In genomic region chr12:95337176-95337575, GRCh38 we compare ENCODE assay signal across 16 cellular contexts.
A peak's percentile ranks its signal among the peaks of the same experiment; 100 is the strongest.
DNase-seq lines count a peak whose midpoint lies in the region; FAIRE-seq and TF ChIP-seq lines count a peak whose summit lies in the region.
"Had no signal": no experiment of that assay in that cellular context is flagged by ENCODE, and none has a peak within 500 bp of the region (broad histone marks: within the 10 kb centered on the region; RNA-seq: fewer than 3 reads in every experiment).

No MANE protein-coding gene starts in this region.

- no peaks in the 10 kb centered on the region for H4K20me1 ChIP-seq in DOHH2 (ENCODE audit: control insufficient read depth, insufficient read depth, low read depth, low read length)

- H3K4me2 ChIP-seq in DOHH2 (ENCODE audit: low read length): peak overlapping the region; percentile 81
- H3K4me2 ChIP-seq: KMS-11 had no signal

- whole genome bisulfite sequencing in sigmoid colon, 2 donors: 80 to 87% methylated on average over 5 of the region's 5 CpGs

- no peaks in the 10 kb centered on the region for H3K27me3 ChIP-seq in DOHH2 (ENCODE audit: control insufficient read depth, low read length)
- no peaks in the 10 kb centered on the region for H3K27me3 ChIP-seq in adipocyte (replicated peaks; ENCODE audit: control insufficient read depth, insufficient read depth, low read length)
- no peaks in the 10 kb centered on the region for H3K27me3 ChIP-seq in sigmoid colon
- H3K27me3 ChIP-seq: Peyer's patch had no signal

- TF ChIP-seq POLR2A in sigmoid colon (IDR thresholded peaks at IDR 0.05): no peak

- H3K9me3 ChIP-seq in DOHH2 (ENCODE audit: control insufficient read depth, insufficient read depth, low read length): no peaks in the 10 kb centered on the region
- H3K9me3 ChIP-seq in adipocyte (ENCODE audit: control insufficient read depth, low read length): peaks cover 5% of the 10 kb centered on the region
- H3K9me3 ChIP-seq in sigmoid colon: no peaks in the 10 kb centered on the region
- H3K9me3 ChIP-seq: Peyer's patch, SK-N-SH had no signal

- H3K9ac ChIP-seq in adipocyte (ENCODE audit: low read length): no peak overlapping the region
- H3K9ac ChIP-seq: KMS-11, SK-N-SH had no signal

- H3K36me3 ChIP-seq in DOHH2 (ENCODE audit: control insufficient read depth, low read length) (peaks cover 6% of the 10 kb centered on the region; the same call in 1 of the 2 replicates), adipocyte (ENCODE audit: control insufficient read depth, insufficient read depth, low read length, severe bottlenecking) (no peaks in the 10 kb centered on the region), sigmoid colon (no peaks in the 10 kb centered on the region)
- H3K36me3 ChIP-seq: Peyer's patch had no signal

- peaks cover 34% of the 10 kb centered on the region for H3F3A ChIP-seq in DOHH2 (ENCODE audit: control insufficient read depth, insufficient read depth)

- peak; percentile 85 for DNase-seq in adipocyte (ENCODE audit: low read depth)
- peak; percentile 70 to 91 for DNase-seq in foreskin fibroblast
- DNase-seq in sigmoid colon: no peak
- no peak for DNase-seq in GOT3 (lab: John Stamatoyannopoulos, UW)
- DNase-seq in SW480 (ENCODE audit: low spot score): no peak
- no peak for DNase-seq in urothelium cell line (ENCODE audit: low spot score)
- DNase-seq in NCI-H774 (lab: John Stamatoyannopoulos, UW): no peak
- DNase-seq: activated CD4-positive, alpha-beta T cell treated with anti-CD3 and anti-CD28 coated beads for 1 hour; activated gamma-delta T cell; stimulated activated CD4-positive, alpha-beta T cell treated with anti-CD3 and anti-CD28 coated beads, Interleukin-1b, Interleukin-23, amount 100 ng/mL, for 48 hours; T1000 had no signal

- intact Hi-C loops in sigmoid colon (cut with DNase I): loop anchor here (5.0 to 10.0 kb wide), 4 partner anchors 120 to 792 kb away; partner anchors contain the start of genes FGD6 and VEZT

- 0 out of 2 replicates have a peak, but pooled peaks cover 4% of the 10 kb centered on the region for H3K79me2 ChIP-seq in DOHH2 (ENCODE audit: control insufficient read depth, low read length)

- no peaks in the 10 kb centered on the region for H3K9me2 ChIP-seq in DOHH2 (replicated peaks; ENCODE audit: control insufficient read depth, low read length)
- H3K9me2 ChIP-seq: SK-N-SH had no signal

- FAIRE-seq in urothelium cell line (lab: Jason Lieb, UNC): no peak

- peaks cover 91% of the 10 kb centered on the region for H3K4me1 ChIP-seq in DOHH2 (ENCODE audit: control insufficient read depth, low read length)
- H3K4me1 ChIP-seq in adipocyte (ENCODE audit: control insufficient read depth, insufficient read depth, low read length): peaks cover 16% of the 10 kb centered on the region
- H3K4me1 ChIP-seq in sigmoid colon: peaks cover 0 to 40% (median 27%) of the 10 kb centered on the region in 4 donors
- H3K4me1 ChIP-seq: Peyer's patch had no signal

- H3K4me3 ChIP-seq in DOHH2 (ENCODE audit: low read length) (peak overlapping the region; percentile 68), adipocyte (ENCODE audit: low read length) (no peak overlapping the region), foreskin fibroblast (ENCODE audit: low read depth in 1 of 2, low read length in 2 of 2) (peak overlapping the region in 1 of 2 donors; percentile 4), sigmoid colon (peak overlapping the region in 1 of 4 donors; percentile 24)
- H3K4me3 ChIP-seq: coronary artery, Peyer's patch had no signal

- TF ChIP-seq EP300 in sigmoid colon (IDR thresholded peaks at IDR 0.05): no peak

- TF ChIP-seq CTCF in DOHH2 (IDR thresholded peaks at IDR 0.05; ENCODE audit: low read depth, low read length, poor library complexity, severe bottlenecking) (no peak), foreskin fibroblast (IDR thresholded peaks at IDR 0.05; ENCODE audit: low read depth, low read length) (no peak), sigmoid colon (IDR thresholded peaks at IDR 0.05) (no peak)

- H3K27ac ChIP-seq in DOHH2 (ENCODE audit: low read depth, low read length) (peak overlapping the region; percentile 99), sigmoid colon (peak overlapping the region; percentile 81 to 87 (median 84))
- H3K27ac ChIP-seq: coronary artery, KMS-11, Peyer's patch had no signal

Comparison
In these comparisons a context has a peak if more than half of its experiments do, and no peak if none do; other contexts are left out.
1. DNase-seq: peak in adipocyte (single experiment) and foreskin fibroblast (2 of 2); none in sigmoid colon (single experiment), GOT3 (single experiment), SW480 (single experiment), urothelium cell line (single experiment) and NCI-H774 (single experiment).